9 cellular contexts compared by ENCODE assay signal in the genomic region with DNA sequence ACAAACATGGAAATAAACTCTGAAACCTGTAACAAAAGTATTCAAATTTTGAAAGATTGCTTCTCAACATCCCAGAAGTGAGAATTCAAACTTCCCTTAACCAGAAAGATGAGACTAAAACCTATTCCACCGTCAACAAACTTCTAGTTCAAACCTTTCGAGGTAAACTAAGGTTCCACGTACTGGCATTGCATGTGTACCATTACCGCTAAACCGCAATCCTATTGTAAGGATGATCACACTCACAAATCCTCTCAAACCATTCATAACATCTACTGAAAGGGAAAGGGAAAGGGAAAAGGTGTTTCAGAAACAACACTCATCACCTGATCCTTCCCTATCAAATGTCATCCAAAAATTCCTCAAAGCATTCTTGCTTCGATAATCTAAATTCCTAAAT. TPM values are rescaled to one million over a fixed set of nuclear protein-coding genes. Genes with fewer than 3 reads are reported as not detected.
DNase-seq lines count a peak whose midpoint lies in the region; ATAC-seq and TF ChIP-seq lines count a peak whose summit lies in the region.
"Had no signal": no experiment of that assay in that cellular context is flagged by ENCODE, and none has a peak within 500 bp of the region (broad histone marks: within the 10 kb centered on the region; RNA-seq: fewer than 3 reads in every experiment).

No MANE protein-coding gene starts in this region.

- ATAC-seq in DND-41 (ENCODE audit: insufficient read depth, low read depth) (no peak), GM21381 (IDR thresholded peaks at IDR 0.05; ENCODE audit: unreplicated experiment) (no peak)

- H3K9me3 ChIP-seq in DND-41 (ENCODE audit: insufficient read depth, low read length, severe bottlenecking) (no peaks in the 10 kb centered on the region), SJSA1 (replicated peaks) (no peaks in the 10 kb centered on the region), fibroblast of lung (ENCODE audit: control insufficient read depth, insufficient read depth, low read depth, low read length) (no peaks in the 10 kb centered on the region), skeletal muscle tissue (ENCODE audit: control insufficient read depth in 3 of 3, low read length in 3 of 3) (no peaks in the 10 kb centered on the region)

- H3K27me3 ChIP-seq in DND-41 (ENCODE audit: insufficient read depth, low read length, poor library complexity), result no peaks in the 10 kb centered on the region
- no peaks in the 10 kb centered on the region for H3K27me3 ChIP-seq in SJSA1 (replicated peaks)
- no peaks in the 10 kb centered on the region for H3K27me3 ChIP-seq in fibroblast of lung (ENCODE audit: control insufficient read depth, insufficient read depth, low read length)
- H3K27me3 ChIP-seq in skeletal muscle tissue (ENCODE audit: control insufficient read depth in 3 of 3, insufficient read depth in 3 of 3, low read length in 3 of 3), result no peaks in the 10 kb centered on the region

- H3K4me2 ChIP-seq in DND-41 (ENCODE audit: insufficient read depth, low read length) (peak overlapping the region; percentile 56), fibroblast of lung (ENCODE audit: extremely low read depth, insufficient read depth, low read length) (peak overlapping the region; percentile 85)

- DNase-seq in DND-41 (no peak), SJSA1 (ENCODE audit: low read depth in 1 of 2, low spot score in 2 of 2) (no peak), fibroblast of lung (ENCODE audit: low read depth in 2 of 2) (no peak), DMS79 (lab: John Stamatoyannopoulos, UW) (no peak), iPS-NIHi11 (ENCODE audit: low spot score) (no peak), Ammon's horn (ENCODE audit: low spot score) (no peak)
- DNase-seq: effector CD4-positive, alpha-beta T cell had no signal

- no peak for TF ChIP-seq CTCF in DND-41 (IDR thresholded peaks at IDR 0.05; ENCODE audit: borderline replicate concordance, extremely low read depth, low read length, poor library complexity, severe bottlenecking)
- TF ChIP-seq CTCF in fibroblast of lung (conservative IDR thresholded peaks at IDR 0.05 in 1 of 2, IDR thresholded peaks at IDR 0.05 in 1 of 2; ENCODE audit: low read depth in 1 of 2, low read length in 2 of 2), result no peak

- H3K4me3 ChIP-seq in DND-41 (ENCODE audit: low read depth in 1 of 2, low read length in 2 of 2) (no peak overlapping the region), SJSA1 (no peak overlapping the region; the same call in 1 of the 2 replicates), fibroblast of lung (replicated peaks in 1 of 4; ENCODE audit: control extremely low read depth in 1 of 4, insufficient read depth in 1 of 4, low read depth in 3 of 4, low read length in 4 of 4) (peak overlapping the region; percentile 43 to 79 (median 56)), skeletal muscle tissue (ENCODE audit: low read length in 3 of 3) (peak overlapping the region in 1 of 3 donors; percentile 33)

- H3K9ac ChIP-seq in DND-41 (ENCODE audit: low read depth, low read length) (no peak overlapping the region), fibroblast of lung (ENCODE audit: insufficient read depth, low read length) (peak overlapping the region; percentile 23), skeletal muscle tissue (ENCODE audit: low read depth in 1 of 3, low read length in 3 of 3) (no peak overlapping the region)

- H3K79me2 ChIP-seq in DND-41 (ENCODE audit: insufficient read depth, low read length) (peaks cover 74% of the 10 kb centered on the region), fibroblast of lung (ENCODE audit: control insufficient read depth, insufficient read depth, low read length) (peaks cover 63% of the 10 kb centered on the region)

- H3K36me3 ChIP-seq in DND-41 (ENCODE audit: insufficient read depth, low read length) (no peaks in the 10 kb centered on the region), SJSA1 (peaks cover 7% of the 10 kb centered on the region), fibroblast of lung (ENCODE audit: control insufficient read depth, insufficient read depth, low read length) (no peaks in the 10 kb centered on the region), skeletal muscle tissue (ENCODE audit: control insufficient read depth in 3 of 3, insufficient read depth in 3 of 3, low read length in 3 of 3) (no peaks in the 10 kb centered on the region)

- H3K27ac ChIP-seq in DND-41 (ENCODE audit: low read length) (no peak overlapping the region), SJSA1 (peak overlapping the region; percentile 72; the same call in 1 of the 2 replicates), fibroblast of lung (ENCODE audit: insufficient read depth, low read length) (peak overlapping the region; percentile 78), skeletal muscle tissue (ENCODE audit: low read depth, low read length) (peak overlapping the region; percentile 89)

- H3K4me1 ChIP-seq in DND-41 (ENCODE audit: insufficient read depth, low read length) (peaks cover 47% of the 10 kb centered on the region), SJSA1 (replicated peaks) (peaks cover 22% of the 10 kb centered on the region), fibroblast of lung (ENCODE audit: control insufficient read depth, extremely low read depth, insufficient read depth, low read length) (peaks cover 7% of the 10 kb centered on the region), skeletal muscle tissue (ENCODE audit: control insufficient read depth in 3 of 3, insufficient read depth in 3 of 3, low read length in 3 of 3) (peaks cover 19 to 25% (median 20%) of the 10 kb centered on the region in 3 donors)

- H2AFZ ChIP-seq in DND-41 (ENCODE audit: low read depth, low read length), result no peak overlapping the region
- no peak overlapping the region for H2AFZ ChIP-seq in fibroblast of lung (ENCODE audit: low read length)

- H4K20me1 ChIP-seq in DND-41 (ENCODE audit: insufficient read depth, low read length), result peaks cover 58% of the 10 kb centered on the region
- no peaks in the 10 kb centered on the region for H4K20me1 ChIP-seq in fibroblast of lung (ENCODE audit: control insufficient read depth, extremely low read depth, insufficient read depth, low read length)

RNA-seq across cellular contexts. Expression of gene SMURF1, which starts 3.1 kb away (rescaled TPM):
- 19.0 and 20.3 TPM in 2 replicates for total RNA-seq in SJSA1 (2014; rRNA removed; shearing (Covaris generic))
- total RNA-seq in fibroblast of lung (13.1 and 18.7 TPM in 2 replicates), skeletal muscle tissue (9.9 TPM)
- polyA plus RNA-seq in fibroblast of lung, result 15.9 and 17.2 TPM in 2 replicates
- 12.2 and 15.4 TPM in 2 replicates for polyA plus RNA-seq in fibroblast of lung (2012)
- 15.4 and 17.3 TPM in 2 replicates for polyA minus RNA-seq in fibroblast of lung (ENCODE audit: low replicate concordance)

Comparison
In these comparisons a context has a peak if more than half of its experiments do, and no peak if none do; other contexts are left out.
1. H3K4me3 ChIP-seq: peak in fibroblast of lung (4 of 4); none in DND-41 (0 of 2) and SJSA1 (single experiment).